ENCODE assay signal across 26 cellular contexts in genomic region chr3:67715911-67716310, GRCh38.
"Had no signal": no experiment of that assay in that cellular context is flagged by ENCODE, and none has a peak within 500 bp of the region (broad histone marks: within the 10 kb centered on the region; RNA-seq: fewer than 3 reads in every experiment).

No MANE protein-coding gene starts in this region.

- H3K36me3 ChIP-seq: esophagus muscularis mucosa, gastrocnemius medialis, neutrophil, right lobe of liver, thoracic aorta, transverse colon, upper lobe of right lung, uterus had no signal

- H3K4me3 Mint-ChIP-seq: memory B cell; natural killer cell; stimulated activated effector memory CD8-positive, alpha-beta T cell treated with anti-CD3 and anti-CD28 coated beads, Interleukin-12 subunit alpha, Interleukin-12 subunit beta, amount 100 ng/mL, for 72 hours had no signal

- H3K4me1 ChIP-seq: esophagus muscularis mucosa, gastrocnemius medialis, parathyroid adenoma, right lobe of liver, transverse colon, upper lobe of right lung, uterus had no signal

- H3K4me1 Mint-ChIP-seq: memory B cell; stimulated activated effector memory CD8-positive, alpha-beta T cell treated with anti-CD3 and anti-CD28 coated beads, Interleukin-12 subunit alpha, Interleukin-12 subunit beta, amount 100 ng/mL, for 72 hours had no signal

- H3K4me3 ChIP-seq: coronary artery, esophagus muscularis mucosa, gastrocnemius medialis, lung, right lobe of liver, thoracic aorta, transverse colon, upper lobe of right lung, uterus had no signal

- H3K27ac ChIP-seq: coronary artery, esophagus muscularis mucosa, gastrocnemius medialis, neutrophil, parathyroid adenoma, right lobe of liver, thoracic aorta, transverse colon, upper lobe of right lung, uterus had no signal

- ATAC-seq: gastrocnemius medialis; left lobe of liver; natural killer cell; right lobe of liver; stimulated activated effector memory CD8-positive, alpha-beta T cell treated with anti-CD3 and anti-CD28 coated beads, Interleukin-12 subunit alpha, Interleukin-12 subunit beta, amount 100 ng/mL, for 72 hours; upper lobe of right lung had no signal

- H2AFZ ChIP-seq: parathyroid adenoma had no signal

- H3K27me3 ChIP-seq: esophagus muscularis mucosa, gastrocnemius medialis, neutrophil, right lobe of liver, transverse colon, upper lobe of right lung, uterus had no signal

- H3K27me3 Mint-ChIP-seq: memory B cell, progenitor cell of endocrine pancreas had no signal

- H3K9ac ChIP-seq: parathyroid adenoma had no signal

- H3K9me3 ChIP-seq: esophagus muscularis mucosa, gastrocnemius medialis, neutrophil, thoracic aorta, upper lobe of right lung had no signal

- H3K79me2 ChIP-seq: parathyroid adenoma had no signal

- DNase-seq: dermis blood vessel endothelial cell; effector memory CD4-positive, alpha-beta T cell; foreskin fibroblast; gastrocnemius medialis; head of caudate nucleus; kidney; natural killer cell; right lobe of liver; small intestine; stimulated activated CD4-positive, alpha-beta T cell treated with anti-CD3 and anti-CD28 coated beads, Interleukin-12 subunit alpha, Interleukin-12 subunit beta, amount 100 ng/mL, for 4 hours; stimulated activated CD4-positive, alpha-beta T cell treated with anti-CD3 and anti-CD28 coated beads, Interleukin-1b, Interleukin-23, amount 100 ng/mL, for 48 hours; stimulated activated CD4-positive, alpha-beta T cell treated with anti-CD3 and anti-CD28 coated beads, Interleukin-4, amount 100 ng/mL, for 1 hour; stimulated activated naive CD4-positive, alpha-beta T cell treated with Interleukin-2 at 50 U/mL for 16 hours; transverse colon; upper lobe of right lung; uterus had no signal

- H3K36me3 Mint-ChIP-seq: stimulated activated effector memory CD8-positive, alpha-beta T cell treated with anti-CD3 and anti-CD28 coated beads, Interleukin-12 subunit alpha, Interleukin-12 subunit beta, amount 100 ng/mL, for 72 hours had no signal

- H3K27ac Mint-ChIP-seq: memory B cell; natural killer cell; progenitor cell of endocrine pancreas; stimulated activated effector memory CD8-positive, alpha-beta T cell treated with anti-CD3 and anti-CD28 coated beads, Interleukin-12 subunit alpha, Interleukin-12 subunit beta, amount 100 ng/mL, for 72 hours had no signal
